In the genomic region with DNA sequence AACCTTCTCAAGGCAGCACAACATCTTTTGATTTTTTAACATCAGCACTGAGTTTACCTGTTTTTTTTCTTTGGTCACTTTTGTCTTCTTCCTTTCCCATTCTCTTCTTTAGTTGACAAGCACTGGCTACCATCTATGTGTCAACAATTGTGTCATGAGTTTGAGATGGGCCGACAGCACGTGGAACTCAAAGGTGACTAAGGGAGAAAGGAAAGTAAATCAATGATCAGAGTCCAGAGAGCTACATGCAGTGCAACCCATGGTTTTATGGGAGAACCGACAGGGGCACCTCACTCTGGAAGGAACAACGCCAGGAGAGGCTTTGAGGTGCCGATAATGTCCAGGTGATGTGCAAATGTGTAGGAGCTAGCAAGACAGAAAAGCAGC, we compare ENCODE assay signal across 15 cellular contexts.
DNase-seq lines count a peak whose midpoint lies in the region; ATAC-seq and TF ChIP-seq lines count a peak whose summit lies in the region.
"Had no signal": no experiment of that assay in that cellular context is flagged by ENCODE, and none has a peak within 500 bp of the region (broad histone marks: within the 10 kb centered on the region; RNA-seq: fewer than 3 reads in every experiment).

No MANE protein-coding gene starts in this region.

- no peak for TF ChIP-seq CTCF in GM23338 (conservative IDR thresholded peaks at IDR 0.05; ENCODE audit: low read depth in 2 of 2)

- H3K36me3 ChIP-seq in thymus (ENCODE audit: control insufficient read depth, insufficient read depth) (no peaks in the 10 kb centered on the region), GM23338 (ENCODE audit: insufficient read depth) (peaks cover 3% of the 10 kb centered on the region; the same call in 1 of the 2 replicates)
- H3K36me3 ChIP-seq: lower lobe of right lung, thoracic aorta had no signal

- no peaks in the 10 kb centered on the region for H4K20me1 ChIP-seq in GM23338 (replicated peaks; ENCODE audit: insufficient read depth)

- H3K9me3 Mint-ChIP-seq in activated naive CD4-positive, alpha-beta T cell treated with anti-CD3 and anti-CD28 coated beads for 36 hours, result no peaks in the 10 kb centered on the region
- peaks cover 0 to 6% of the 10 kb centered on the region in 2 donors for H3K9me3 Mint-ChIP-seq in activated T-cell treated with anti-CD3 and anti-CD28 coated beads, Interleukin-2, amount 50 U/mL, for 72 hours
- H3K9me3 Mint-ChIP-seq in immature natural killer cell (peaks cover 0 to 6% (median 0%) of the 10 kb centered on the region in 6 donors), GM23338 (peaks cover 14% of the 10 kb centered on the region)

- H3K9me3 ChIP-seq in thymus (ENCODE audit: control insufficient read depth), result no peaks in the 10 kb centered on the region
- H3K9me3 ChIP-seq: thoracic aorta had no signal

- H3K4me3 Mint-ChIP-seq in activated naive CD4-positive, alpha-beta T cell treated with anti-CD3 and anti-CD28 coated beads for 36 hours, result peak overlapping the region; percentile 1
- H3K4me3 Mint-ChIP-seq in activated T-cell treated with anti-CD3 and anti-CD28 coated beads, Interleukin-2, amount 50 U/mL, for 72 hours, result peak overlapping the region; percentile 77 to 85
- H3K4me3 Mint-ChIP-seq in immature natural killer cell, result peak overlapping the region; percentile 54 to 86 (median 70)
- H3K4me3 Mint-ChIP-seq in GM23338, result no peak overlapping the region

- H3K4me1 Mint-ChIP-seq in activated naive CD4-positive, alpha-beta T cell treated with anti-CD3 and anti-CD28 coated beads for 36 hours (ENCODE audit: low read depth), result peaks cover 29% of the 10 kb centered on the region
- peaks cover 67% of the 10 kb centered on the region for H3K4me1 Mint-ChIP-seq in activated T-cell treated with anti-CD3 and anti-CD28 coated beads, Interleukin-2, amount 50 U/mL, for 72 hours (ENCODE audit: low read depth)
- H3K4me1 Mint-ChIP-seq in immature natural killer cell (peaks cover 25 to 34% of the 10 kb centered on the region in 2 donors), GM23338 (peaks cover 16% of the 10 kb centered on the region)

- H3K4me2 ChIP-seq in GM23338, result no peak overlapping the region

- H3K4me3 ChIP-seq in thymus (ENCODE audit: low read length) (no peak overlapping the region), GM23338 (no peak overlapping the region)
- H3K4me3 ChIP-seq: dorsolateral prefrontal cortex, lower lobe of right lung, SK-N-MC, thoracic aorta had no signal

- H3K4me1 ChIP-seq in thymus (ENCODE audit: control insufficient read depth, insufficient read depth, low read length) (no peaks in the 10 kb centered on the region), GM23338 (ENCODE audit: insufficient read depth) (no peaks in the 10 kb centered on the region)
- H3K4me1 ChIP-seq: lower lobe of right lung had no signal

- peak; percentile 56 to 68 for ATAC-seq in activated T-cell treated with anti-CD3 and anti-CD28 coated beads, Interleukin-2, amount 50 U/mL, for 72 hours (replicated peaks in 1 of 2)
- no peak for ATAC-seq in GM23338

- H3F3A ChIP-seq in GM23338 (replicated peaks; ENCODE audit: low read depth), result no peaks in the 10 kb centered on the region

- peak overlapping the region; percentile 74 for H3K27ac Mint-ChIP-seq in activated naive CD4-positive, alpha-beta T cell treated with anti-CD3 and anti-CD28 coated beads for 36 hours
- peak overlapping the region; percentile 91 for H3K27ac Mint-ChIP-seq in activated T-cell treated with anti-CD3 and anti-CD28 coated beads, Interleukin-2, amount 50 U/mL, for 72 hours
- peak overlapping the region; percentile 75 to 91 (median 85) for H3K27ac Mint-ChIP-seq in immature natural killer cell
- no peak overlapping the region for H3K27ac Mint-ChIP-seq in GM23338

- H3K27me3 ChIP-seq in thymus (ENCODE audit: control insufficient read depth, insufficient read depth), result no peaks in the 10 kb centered on the region
- H3K27me3 ChIP-seq in GM23338 (ENCODE audit: insufficient read depth), result no peaks in the 10 kb centered on the region

- H3K27me3 Mint-ChIP-seq in activated naive CD4-positive, alpha-beta T cell treated with anti-CD3 and anti-CD28 coated beads for 36 hours (ENCODE audit: low read depth), result no peaks in the 10 kb centered on the region
- no peaks in the 10 kb centered on the region for H3K27me3 Mint-ChIP-seq in activated T-cell treated with anti-CD3 and anti-CD28 coated beads, Interleukin-2, amount 50 U/mL, for 72 hours (ENCODE audit: low read depth)
- peaks cover 0 to 2% (median 2%) of the 10 kb centered on the region in 3 donors for H3K27me3 Mint-ChIP-seq in immature natural killer cell (ENCODE audit: low read depth in 3 of 3)
- H3K27me3 Mint-ChIP-seq in GM23338 (ENCODE audit: insufficient read depth, low read depth, poor library complexity), result peaks cover 5% of the 10 kb centered on the region
- H3K27me3 Mint-ChIP-seq: CD4-positive, CD25-positive, alpha-beta regulatory T cell had no signal

- peaks cover 2% of the 10 kb centered on the region for H3K36me3 Mint-ChIP-seq in activated naive CD4-positive, alpha-beta T cell treated with anti-CD3 and anti-CD28 coated beads for 36 hours (ENCODE audit: low read depth)
- peaks cover 19 to 34% of the 10 kb centered on the region in 2 donors for H3K36me3 Mint-ChIP-seq in activated T-cell treated with anti-CD3 and anti-CD28 coated beads, Interleukin-2, amount 50 U/mL, for 72 hours (ENCODE audit: insufficient read depth in 2 of 2)
- H3K36me3 Mint-ChIP-seq in immature natural killer cell (no peaks in the 10 kb centered on the region), GM23338 (ENCODE audit: low read depth) (peaks cover 21% of the 10 kb centered on the region)
- H3K36me3 Mint-ChIP-seq: CD4-positive, CD25-positive, alpha-beta regulatory T cell had no signal

- peaks cover 38% of the 10 kb centered on the region for H3K9me2 ChIP-seq in GM23338 (ENCODE audit: insufficient read depth)

- CTCF ChIA-PET in activated naive CD4-positive, alpha-beta T cell treated with anti-CD3 and anti-CD28 coated beads for 36 hours (lab: Charles Lee), result interaction anchor here (0.6 to 2.1 kb wide), 13 partner anchors 12 to 625 kb away, joined by 3 to 31 read pairs (median 4); no protein-coding TSS in a partner anchor

- no peak overlapping the region for H2AFZ ChIP-seq in GM23338

- 92% methylated on average over 5 of the region's 5 CpGs for WGBS in thymus

- H3K27ac ChIP-seq in thymus (ENCODE audit: low read depth) (peak overlapping the region; percentile 64), GM23338 (ENCODE audit: low read depth) (no peak overlapping the region)
- H3K27ac ChIP-seq: dorsolateral prefrontal cortex, epithelial cell of prostate, lower lobe of right lung, SK-N-MC, thoracic aorta had no signal

- intact Hi-C loops in activated naive CD4-positive, alpha-beta T cell treated with anti-CD3 and anti-CD28 coated beads for 36 hours (cut with micrococcal nuclease), result loop anchor here (1.0 to 5.0 kb wide), 6 partner anchors 105 to 1010 kb away; a partner anchor contains a TSS

- DNase-seq in activated naive CD4-positive, alpha-beta T cell treated with anti-CD3 and anti-CD28 coated beads for 36 hours, result no peak
- DNase-seq in activated naive CD4-positive, alpha-beta T cell treated with anti-CD3 and anti-CD28 coated beads, Interleukin-2, amount 50 U/mL, for 16 hours, result no peak
- peak; percentile 26 to 30 for DNase-seq in activated T-cell treated with anti-CD3 and anti-CD28 coated beads, Interleukin-2, amount 50 U/mL, for 72 hours
- DNase-seq in immature natural killer cell (no peak), NCI-H2107 (lab: John Stamatoyannopoulos, UW) (no peak), GM23338 (ENCODE audit: low spot score) (no peak)
- DNase-seq: activated CD4-positive, alpha-beta T cell treated with anti-CD3 and anti-CD28 coated beads for 1 hour; dorsolateral prefrontal cortex; NCI-H1436 had no signal

- H3K79me2 ChIP-seq in GM23338 (replicated peaks; ENCODE audit: insufficient read depth), result no peaks in the 10 kb centered on the region

TF ChIP-seq in GM23338, 12 proteins besides CTCF, POLR2A, EP300 and RAD21 (continues in another document):
- TF ChIP-seq, protein P1, sequence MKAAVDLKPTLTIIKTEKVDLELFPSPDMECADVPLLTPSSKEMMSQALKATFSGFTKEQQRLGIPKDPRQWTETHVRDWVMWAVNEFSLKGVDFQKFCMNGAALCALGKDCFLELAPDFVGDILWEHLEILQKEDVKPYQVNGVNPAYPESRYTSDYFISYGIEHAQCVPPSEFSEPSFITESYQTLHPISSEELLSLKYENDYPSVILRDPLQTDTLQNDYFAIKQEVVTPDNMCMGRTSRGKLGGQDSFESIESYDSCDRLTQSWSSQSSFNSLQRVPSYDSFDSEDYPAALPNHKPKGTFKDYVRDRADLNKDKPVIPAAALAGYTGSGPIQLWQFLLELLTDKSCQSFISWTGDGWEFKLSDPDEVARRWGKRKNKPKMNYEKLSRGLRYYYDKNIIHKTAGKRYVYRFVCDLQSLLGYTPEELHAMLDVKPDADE (IDR thresholded peaks at IDR 0.05), result no peak
- TF ChIP-seq CREB1 (CRISPR knock-in tag; IDR thresholded peaks at IDR 0.05; ENCODE audit: low read depth), result no peak

Comparison
In these comparisons a context has a peak if more than half of its experiments do, and no peak if none do; other contexts are left out.
1. DNase-seq: peak in activated T-cell treated with anti-CD3 and anti-CD28 coated beads, Interleukin-2, amount 50 U/mL, for 72 hours (2 of 2); none in activated naive CD4-positive, alpha-beta T cell treated with anti-CD3 and anti-CD28 coated beads for 36 hours (single experiment), activated naive CD4-positive, alpha-beta T cell treated with anti-CD3 and anti-CD28 coated beads, Interleukin-2, amount 50 U/mL, for 16 hours (single experiment), immature natural killer cell (0 of 3), NCI-H2107 (single experiment) and GM23338 (single experiment).